In genomic region chr3:123084192-123084591, GRCh38 we compare ENCODE assay signal across 11 cellular contexts. TPM values are rescaled to one million over a fixed set of nuclear protein-coding genes. Genes with fewer than 3 reads are reported as not detected.
DNase-seq lines count a peak whose midpoint lies in the region; ATAC-seq and TF ChIP-seq lines count a peak whose summit lies in the region.
"Had no signal": no experiment of that assay in that cellular context is flagged by ENCODE, and none has a peak within 500 bp of the region (broad histone marks: within the 10 kb centered on the region; RNA-seq: fewer than 3 reads in every experiment).

No MANE protein-coding gene starts in this region.

- DNase-seq in NCI-H69 (lab: John Stamatoyannopoulos, UW) (peak; percentile 56), coronary artery (ENCODE audit: low spot score) (peak; percentile 69), spleen (peak; percentile 66), DMS53 (lab: John Stamatoyannopoulos, UW) (no peak)
- no peak for DNase-seq in stimulated activated CD4-positive, alpha-beta T cell treated with anti-CD3 and anti-CD28 coated beads, Interleukin-2, amount 100 ng/mL, for 24 hours
- DNase-seq: activated CD4-positive, alpha-beta T cell treated with anti-CD3 and anti-CD28 coated beads, Interleukin-2, amount 50 U/mL, for 48 hours; activated naive CD4-positive, alpha-beta T cell treated with anti-CD3 and anti-CD28 coated beads for 36 hours; GOT3 had no signal

- H3K4me1 ChIP-seq in liver (ENCODE audit: control insufficient read depth in 4 of 4, insufficient read depth in 4 of 4, low read length in 3 of 4) (peaks cover 42 to 91% (median 83%) of the 10 kb centered on the region in 4 donors), spleen (peaks cover 14 to 57% (median 43%) of the 10 kb centered on the region in 6 donors)

- no peak for TF ChIP-seq CTCF in coronary artery (IDR thresholded peaks at IDR 0.05)
- TF ChIP-seq CTCF in liver (IDR thresholded peaks at IDR 0.05; ENCODE audit: low read depth, low read length, missing input control), result no peak
- no peak for TF ChIP-seq CTCF in spleen (IDR thresholded peaks at IDR 0.05 in 8 of 11, conservative IDR thresholded peaks at IDR 0.05 in 3 of 11)

- ATAC-seq in HG03354 (IDR thresholded peaks at IDR 0.05; ENCODE audit: poor library complexity, severe bottlenecking, unreplicated experiment), result no peak

- peak overlapping the region; percentile 33 to 86 for H3K9ac ChIP-seq in liver (ENCODE audit: low read depth in 1 of 2, low read length in 2 of 2)

- intact Hi-C loops in spleen (cut with DNase I; ENCODE audit: low total_unique reads), result no loop called here

- H3K27ac ChIP-seq in coronary artery, result no peak overlapping the region
- peak overlapping the region; percentile 90 to 97 for H3K27ac ChIP-seq in liver (ENCODE audit: low read depth in 1 of 2, low read length in 2 of 2)
- peak overlapping the region in 3 of 8 donors; percentile 20 to 33 (median 26) for H3K27ac ChIP-seq in spleen

- no peaks in the 10 kb centered on the region for H3K36me3 ChIP-seq in liver (ENCODE audit: control insufficient read depth in 4 of 4, insufficient read depth in 3 of 4, low read depth in 1 of 4, low read length in 3 of 4)
- H3K36me3 ChIP-seq in spleen, result peaks cover 0 to 2% (median 0%) of the 10 kb centered on the region in 6 donors

- TF ChIP-seq RAD21 in liver (IDR thresholded peaks at IDR 0.05), result no peak

- no peak overlapping the region for H3K4me3 ChIP-seq in coronary artery
- H3K4me3 ChIP-seq in liver (ENCODE audit: low read depth in 1 of 3, low read length in 3 of 3), result no peak overlapping the region
- H3K4me3 ChIP-seq in spleen, result no peak overlapping the region

- no peaks in the 10 kb centered on the region for H3K9me3 ChIP-seq in liver (ENCODE audit: control insufficient read depth in 4 of 4, low read length in 3 of 4)
- no peaks in the 10 kb centered on the region for H3K9me3 ChIP-seq in spleen

- TF ChIP-seq POLR2A in spleen (IDR thresholded peaks at IDR 0.05), result no peak

- WGBS in liver, result 20% methylated on average over 6 of the region's 6 CpGs
- 42 to 48% (median 43%) methylated on average over 6 of the region's 6 CpGs for WGBS in spleen, 5 donors

- H3K27me3 ChIP-seq in liver (ENCODE audit: control insufficient read depth in 4 of 4, insufficient read depth in 4 of 4, low read length in 3 of 4), result no peaks in the 10 kb centered on the region
- H3K27me3 ChIP-seq in spleen (replicated peaks in 1 of 7), result no peaks in the 10 kb centered on the region

TF ChIP-seq in liver, 16 proteins besides CTCF, POLR2A, EP300 and RAD21:
- TF ChIP-seq HNF4G (IDR thresholded peaks at IDR 0.05) (no peak), RXRA (IDR thresholded peaks at IDR 0.05) (no peak), HNF4A (conservative IDR thresholded peaks at IDR 0.05) (peak in 1 of 2 donors; percentile 8), MAX (IDR thresholded peaks at IDR 0.05) (no peak)

RNA-seq across cellular contexts. Expression of gene PDIA5, which starts 17.4 kb away (rescaled TPM):
- total RNA-seq in liver (10 to 100 TPM; 64.2 to 94.6 TPM), spleen (10 to 100 TPM; 16.9 to 30.2 (median 22.1) TPM)
- polyA plus RNA-seq in liver (10 to 100 TPM; 36.8 to 62.3 TPM), spleen (1 to 10 TPM; 5.8 to 8.9 (median 7.3) TPM)

RNA-seq across cellular contexts. Expression of gene SEMA5B, which starts 56.6 kb away (rescaled TPM):
- total RNA-seq in liver (1 to 10 TPM in 1 of 2 donors, under 1 TPM in 1; 0.25 to 1.1 TPM), spleen (under 1 TPM in 4 of 7 donors, not detected in 3; 0.09 to 0.63 (median 0.41) TPM)
- polyA plus RNA-seq in liver (under 1 TPM; 0.20 to 0.21 TPM), spleen (under 1 TPM; 0.41 to 0.51 (median 0.41) TPM)
- total RNA-seq: activated naive CD4-positive, alpha-beta T cell treated with anti-CD3 and anti-CD28 coated beads for 36 hours had no signal
- polyA plus RNA-seq: CD14-positive monocyte had no signal

Comparison
In these comparisons a context has a peak if more than half of its experiments do, and no peak if none do; other contexts are left out.
1. DNase-seq: peak in NCI-H69 (single experiment), coronary artery (single experiment) and spleen (single experiment); none in DMS53 (single experiment) and stimulated activated CD4-positive, alpha-beta T cell treated with anti-CD3 and anti-CD28 coated beads, Interleukin-2, amount 100 ng/mL, for 24 hours (0 of 2).
2. H3K27ac ChIP-seq: peak in liver (2 of 2); none in coronary artery (0 of 2).